In the genomic region with DNA sequence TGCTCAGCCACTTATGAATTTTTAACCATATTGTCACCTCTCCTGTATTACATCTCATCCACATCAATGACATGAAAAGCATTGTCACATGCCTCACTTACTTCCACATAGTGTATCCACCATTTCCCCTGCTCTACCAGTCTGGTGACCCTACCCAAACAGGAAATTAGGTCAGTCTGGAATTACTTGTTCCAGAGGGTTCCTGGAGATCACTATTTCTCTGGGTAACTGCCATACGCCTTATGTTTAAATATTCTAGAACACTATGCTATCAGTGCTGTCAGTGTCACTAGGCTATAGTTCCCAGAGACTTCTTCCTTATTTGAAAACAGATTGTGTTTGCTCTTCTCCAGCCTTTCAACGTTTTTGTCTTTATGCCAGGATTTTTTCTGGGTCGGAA, we compare ENCODE assay signal across 1 cellular context.
TF ChIP-seq lines count a peak whose summit lies in the region.

No MANE protein-coding gene starts in this region.

TF ChIP-seq in IMR-90, 13 proteins besides CTCF, POLR2A, EP300 and RAD21 (continued from another document):
- TF ChIP-seq, protein P1, sequence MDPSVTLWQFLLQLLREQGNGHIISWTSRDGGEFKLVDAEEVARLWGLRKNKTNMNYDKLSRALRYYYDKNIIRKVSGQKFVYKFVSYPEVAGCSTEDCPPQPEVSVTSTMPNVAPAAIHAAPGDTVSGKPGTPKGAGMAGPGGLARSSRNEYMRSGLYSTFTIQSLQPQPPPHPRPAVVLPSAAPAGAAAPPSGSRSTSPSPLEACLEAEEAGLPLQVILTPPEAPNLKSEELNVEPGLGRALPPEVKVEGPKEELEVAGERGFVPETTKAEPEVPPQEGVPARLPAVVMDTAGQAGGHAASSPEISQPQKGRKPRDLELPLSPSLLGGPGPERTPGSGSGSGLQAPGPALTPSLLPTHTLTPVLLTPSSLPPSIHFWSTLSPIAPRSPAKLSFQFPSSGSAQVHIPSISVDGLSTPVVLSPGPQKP (IDR thresholded peaks at IDR 0.05; ENCODE audit: borderline replicate concordance, low read depth, low read length) = no peak
